In the genomic region with DNA sequence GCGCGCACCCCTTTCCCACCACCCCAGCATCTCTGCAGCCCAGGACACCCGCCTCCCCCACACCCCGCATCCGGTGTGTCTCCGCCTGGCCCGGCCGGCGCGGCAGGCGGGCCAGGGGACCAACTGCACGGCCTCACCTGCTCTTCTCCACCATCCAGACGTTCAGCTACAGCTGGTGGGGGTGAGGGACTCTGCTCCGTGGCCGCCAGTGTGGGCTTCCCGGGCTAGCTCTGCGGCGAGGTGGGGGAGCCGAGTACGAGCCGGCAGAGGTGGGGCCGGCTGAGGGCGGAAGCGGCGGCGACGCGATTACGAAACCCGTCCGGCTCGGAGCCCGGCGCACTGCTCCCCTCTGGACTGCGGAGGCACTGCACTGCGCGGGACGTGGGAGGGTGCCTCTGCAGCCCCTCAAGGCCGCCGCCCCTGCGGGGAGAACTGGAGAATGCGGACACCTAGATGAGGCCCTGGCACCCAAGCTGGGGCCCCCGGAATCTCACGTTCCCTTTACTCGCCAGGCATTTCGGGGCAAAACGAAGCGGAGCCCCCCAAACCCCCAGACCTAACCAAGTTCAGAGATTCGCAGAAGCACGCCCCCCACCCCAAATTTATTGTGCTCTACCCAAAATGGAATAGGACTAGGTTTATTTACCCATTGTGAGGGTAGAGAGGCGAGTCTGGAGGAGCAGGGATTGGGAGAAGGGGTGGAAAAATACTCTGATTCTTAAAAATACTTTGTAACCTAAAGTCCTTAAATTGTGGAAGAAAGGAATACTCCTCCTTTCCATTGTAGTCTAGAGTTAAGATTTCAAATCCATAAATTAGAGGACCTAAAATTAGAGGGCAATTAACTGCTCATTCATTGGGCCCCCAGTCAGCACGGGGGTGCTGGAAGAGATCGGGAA, we compare ENCODE assay signal across 1 cellular context.
TF ChIP-seq lines count a peak whose summit lies in the region.

TSS of gene CDC42SE1 (minus strand) at position 281 of the 899 bp plus-strand sequence. CDS start 3,892 bp downstream, outside the sequence.

TF ChIP-seq in HepG2, 621 proteins besides CTCF, POLR2A, EP300 and RAD21 (continues in another document):
- TF ChIP-seq, protein P1, sequence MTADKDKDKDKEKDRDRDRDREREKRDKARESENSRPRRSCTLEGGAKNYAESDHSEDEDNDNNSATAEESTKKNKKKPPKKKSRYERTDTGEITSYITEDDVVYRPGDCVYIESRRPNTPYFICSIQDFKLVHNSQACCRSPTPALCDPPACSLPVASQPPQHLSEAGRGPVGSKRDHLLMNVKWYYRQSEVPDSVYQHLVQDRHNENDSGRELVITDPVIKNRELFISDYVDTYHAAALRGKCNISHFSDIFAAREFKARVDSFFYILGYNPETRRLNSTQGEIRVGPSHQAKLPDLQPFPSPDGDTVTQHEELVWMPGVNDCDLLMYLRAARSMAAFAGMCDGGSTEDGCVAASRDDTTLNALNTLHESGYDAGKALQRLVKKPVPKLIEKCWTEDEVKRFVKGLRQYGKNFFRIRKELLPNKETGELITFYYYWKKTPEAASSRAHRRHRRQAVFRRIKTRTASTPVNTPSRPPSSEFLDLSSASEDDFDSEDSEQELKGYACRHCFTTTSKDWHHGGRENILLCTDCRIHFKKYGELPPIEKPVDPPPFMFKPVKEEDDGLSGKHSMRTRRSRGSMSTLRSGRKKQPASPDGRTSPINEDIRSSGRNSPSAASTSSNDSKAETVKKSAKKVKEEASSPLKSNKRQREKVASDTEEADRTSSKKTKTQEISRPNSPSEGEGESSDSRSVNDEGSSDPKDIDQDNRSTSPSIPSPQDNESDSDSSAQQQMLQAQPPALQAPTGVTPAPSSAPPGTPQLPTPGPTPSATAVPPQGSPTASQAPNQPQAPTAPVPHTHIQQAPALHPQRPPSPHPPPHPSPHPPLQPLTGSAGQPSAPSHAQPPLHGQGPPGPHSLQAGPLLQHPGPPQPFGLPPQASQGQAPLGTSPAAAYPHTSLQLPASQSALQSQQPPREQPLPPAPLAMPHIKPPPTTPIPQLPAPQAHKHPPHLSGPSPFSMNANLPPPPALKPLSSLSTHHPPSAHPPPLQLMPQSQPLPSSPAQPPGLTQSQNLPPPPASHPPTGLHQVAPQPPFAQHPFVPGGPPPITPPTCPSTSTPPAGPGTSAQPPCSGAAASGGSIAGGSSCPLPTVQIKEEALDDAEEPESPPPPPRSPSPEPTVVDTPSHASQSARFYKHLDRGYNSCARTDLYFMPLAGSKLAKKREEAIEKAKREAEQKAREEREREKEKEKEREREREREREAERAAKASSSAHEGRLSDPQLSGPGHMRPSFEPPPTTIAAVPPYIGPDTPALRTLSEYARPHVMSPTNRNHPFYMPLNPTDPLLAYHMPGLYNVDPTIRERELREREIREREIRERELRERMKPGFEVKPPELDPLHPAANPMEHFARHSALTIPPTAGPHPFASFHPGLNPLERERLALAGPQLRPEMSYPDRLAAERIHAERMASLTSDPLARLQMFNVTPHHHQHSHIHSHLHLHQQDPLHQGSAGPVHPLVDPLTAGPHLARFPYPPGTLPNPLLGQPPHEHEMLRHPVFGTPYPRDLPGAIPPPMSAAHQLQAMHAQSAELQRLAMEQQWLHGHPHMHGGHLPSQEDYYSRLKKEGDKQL (CRISPR knock-in tag; IDR thresholded peaks at IDR 0.05; ENCODE audit: low read depth), result 0 out of 2 replicates have a peak, but pooled peaks have one; percentile 44
- TF ChIP-seq MTA1 (CRISPR knock-in tag; IDR thresholded peaks at IDR 0.05; ENCODE audit: borderline replicate concordance) (peak; percentile 75; the same call in 1 of the 2 replicates), TP53 (CRISPR knock-in tag; conservative IDR thresholded peaks at IDR 0.05) (no peak), WIZ (CRISPR knock-in tag; IDR thresholded peaks at IDR 0.05) (no peak), REST (IDR thresholded peaks at IDR 0.05; ENCODE audit: borderline replicate concordance in 1 of 2, low read depth in 1 of 2, low read length in 2 of 2) (no peak), HIC2 (CRISPR knock-in tag; IDR thresholded peaks at IDR 0.05; ENCODE audit: low read depth) (no peak), JUND (CRISPR knock-in tag; IDR thresholded peaks at IDR 0.05) (no peak), ZSCAN22 (CRISPR knock-in tag; IDR thresholded peaks at IDR 0.05) (no peak), ZNF382 (CRISPR knock-in tag; IDR thresholded peaks at IDR 0.05; ENCODE audit: borderline replicate concordance) (no peak), PRMT3 (CRISPR knock-in tag; IDR thresholded peaks at IDR 0.05; ENCODE audit: borderline replicate concordance, low read depth) (no peak), ZNF276 (CRISPR knock-in tag; IDR thresholded peaks at IDR 0.05; ENCODE audit: low read depth) (no peak), SP2 (CRISPR knock-in tag; IDR thresholded peaks at IDR 0.05) (0 out of 2 replicates have a peak, but pooled peaks have one; percentile 16), GLI4 (CRISPR knock-in tag; IDR thresholded peaks at IDR 0.05; ENCODE audit: borderline replicate concordance) (no peak), RXRB (CRISPR knock-in tag; IDR thresholded peaks at IDR 0.05; ENCODE audit: borderline replicate concordance) (peak; percentile 69; the same call in 1 of the 2 replicates), ZNF598 (CRISPR knock-in tag; IDR thresholded peaks at IDR 0.05; ENCODE audit: borderline replicate concordance) (peak; percentile 28; the same call in 1 of the 2 replicates), NFATC3 (CRISPR knock-in tag; IDR thresholded peaks at IDR 0.05) (0 out of 2 replicates have a peak, but pooled peaks have one; percentile 23), PTBP1 (IDR thresholded peaks at IDR 0.05; ENCODE audit: low read depth, low read length, poor library complexity, severe bottlenecking) (no peak), TAF1 (CRISPR knock-in tag; IDR thresholded peaks at IDR 0.05) (peak; percentile 45; the same call in 1 of the 2 replicates), DNMT1 (CRISPR knock-in tag; IDR thresholded peaks at IDR 0.05) (no peak), BRF2 (CRISPR knock-in tag; IDR thresholded peaks at IDR 0.05) (no peak), ZNF543 (CRISPR knock-in tag; IDR thresholded peaks at IDR 0.05) (0 out of 2 replicates have a peak, but pooled peaks have one; percentile 67), SMARCC2 (IDR thresholded peaks at IDR 0.05) (no peak), CHD4 (IDR thresholded peaks at IDR 0.05; ENCODE audit: borderline replicate concordance, low read length) (no peak), ZMYM2 (CRISPR knock-in tag; IDR thresholded peaks at IDR 0.05) (peak; percentile 58), POLR2AphosphoS5 (IDR thresholded peaks at IDR 0.05; ENCODE audit: low read depth, low read length) (peak; percentile 69), HMGXB4 (CRISPR knock-in tag; IDR thresholded peaks at IDR 0.05; ENCODE audit: borderline replicate concordance in 1 of 2, low read depth in 1 of 2) (peak; percentile 95 to 99)
- TF ChIP-seq, protein P2, sequence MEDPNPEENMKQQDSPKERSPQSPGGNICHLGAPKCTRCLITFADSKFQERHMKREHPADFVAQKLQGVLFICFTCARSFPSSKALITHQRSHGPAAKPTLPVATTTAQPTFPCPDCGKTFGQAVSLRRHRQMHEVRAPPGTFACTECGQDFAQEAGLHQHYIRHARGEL (CRISPR knock-in tag; IDR thresholded peaks at IDR 0.05), result no peak
- TF ChIP-seq, protein P3, sequence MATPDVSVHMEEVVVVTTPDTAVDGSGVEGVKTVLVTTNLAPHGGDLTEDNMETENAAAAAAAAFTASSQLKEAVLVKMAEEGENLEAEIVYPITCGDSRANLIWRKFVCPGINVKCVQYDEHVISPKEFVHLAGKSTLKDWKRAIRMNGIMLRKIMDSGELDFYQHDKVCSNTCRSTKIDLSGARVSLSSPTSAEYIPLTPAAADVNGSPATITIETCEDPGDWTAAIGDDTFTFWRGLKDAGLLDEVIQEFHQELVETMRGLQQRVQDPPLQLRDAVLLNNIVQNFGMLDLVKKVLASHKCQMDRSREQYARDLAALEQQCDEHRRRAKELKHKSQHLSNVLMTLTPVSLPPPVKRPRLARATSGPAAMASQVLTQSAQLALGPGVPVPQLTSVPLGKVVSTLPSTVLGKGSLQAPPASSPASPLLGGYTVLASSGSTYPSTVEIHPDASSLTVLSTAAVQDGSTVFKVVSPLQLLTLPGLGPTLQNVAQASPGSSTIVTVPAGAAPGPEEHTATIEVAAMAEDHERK (CRISPR knock-in tag; IDR thresholded peaks at IDR 0.05; ENCODE audit: low read depth), result no peak
- TF ChIP-seq, protein P4, sequence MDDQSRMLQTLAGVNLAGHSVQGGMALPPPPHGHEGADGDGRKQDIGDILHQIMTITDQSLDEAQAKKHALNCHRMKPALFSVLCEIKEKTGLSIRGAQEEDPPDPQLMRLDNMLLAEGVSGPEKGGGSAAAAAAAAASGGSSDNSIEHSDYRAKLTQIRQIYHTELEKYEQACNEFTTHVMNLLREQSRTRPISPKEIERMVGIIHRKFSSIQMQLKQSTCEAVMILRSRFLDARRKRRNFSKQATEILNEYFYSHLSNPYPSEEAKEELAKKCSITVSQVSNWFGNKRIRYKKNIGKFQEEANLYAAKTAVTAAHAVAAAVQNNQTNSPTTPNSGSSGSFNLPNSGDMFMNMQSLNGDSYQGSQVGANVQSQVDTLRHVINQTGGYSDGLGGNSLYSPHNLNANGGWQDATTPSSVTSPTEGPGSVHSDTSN (CRISPR knock-in tag; IDR thresholded peaks at IDR 0.05; ENCODE audit: borderline replicate concordance), result no peak
- TF ChIP-seq, protein P5, sequence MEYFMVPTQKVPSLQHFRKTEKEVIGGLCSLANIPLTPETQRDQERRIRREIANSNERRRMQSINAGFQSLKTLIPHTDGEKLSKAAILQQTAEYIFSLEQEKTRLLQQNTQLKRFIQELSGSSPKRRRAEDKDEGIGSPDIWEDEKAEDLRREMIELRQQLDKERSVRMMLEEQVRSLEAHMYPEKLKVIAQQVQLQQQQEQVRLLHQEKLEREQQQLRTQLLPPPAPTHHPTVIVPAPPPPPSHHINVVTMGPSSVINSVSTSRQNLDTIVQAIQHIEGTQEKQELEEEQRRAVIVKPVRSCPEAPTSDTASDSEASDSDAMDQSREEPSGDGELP (IDR thresholded peaks at IDR 0.05; ENCODE audit: borderline replicate concordance, low read depth), result peak; percentile 24; the same call in 1 of the 2 replicates
